Comparison of ENCODE assay signal across 29 cellular contexts in the genomic region with DNA sequence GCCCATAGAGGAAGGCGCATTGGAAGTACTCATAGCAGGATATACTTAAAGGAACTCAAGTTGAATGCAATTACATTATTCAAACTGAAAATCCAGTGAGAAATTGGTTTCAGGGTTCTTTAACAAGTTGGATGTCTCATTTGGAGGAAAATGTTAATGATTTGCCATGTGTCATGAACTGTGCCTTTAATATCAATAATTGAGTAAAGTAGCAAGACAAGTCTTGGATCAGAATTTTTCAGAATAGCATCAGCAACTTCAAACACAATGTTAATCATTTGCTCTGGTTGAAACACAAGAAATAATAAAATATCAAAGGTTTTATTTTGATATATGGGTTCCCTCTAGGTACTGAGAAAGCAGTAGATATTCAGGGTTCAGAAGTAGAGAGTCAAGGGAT. TPM values are rescaled to one million over a fixed set of nuclear protein-coding genes. Genes with fewer than 3 reads are reported as not detected.
"Had no signal": no experiment of that assay in that cellular context is flagged by ENCODE, and none has a peak within 500 bp of the region (broad histone marks: within the 10 kb centered on the region; RNA-seq: fewer than 3 reads in every experiment).

No MANE protein-coding gene starts in this region.

- H3K4me3 Mint-ChIP-seq: immature natural killer cell; naive thymus-derived CD8-positive, alpha-beta T cell; nephron progenitor cell; neural progenitor cell; stimulated activated effector memory CD8-positive, alpha-beta T cell treated with anti-CD3 and anti-CD28 coated beads, Interleukin-12 subunit alpha, Interleukin-12 subunit beta, amount 100 ng/mL, for 72 hours; stimulated activated naive CD8-positive, alpha-beta T cell treated with anti-CD3 and anti-CD28 coated beads, Interleukin-15, Interleukin-2, amounts not matched to agents 100 ng/mL and 50 ng/mL, for 24 hours had no signal

- H3K4me3 ChIP-seq: heart left ventricle, lower lobe of right lung, neural progenitor cell, psoas muscle, sigmoid colon, spleen, transverse colon, upper lobe of right lung had no signal

- H3K27ac Mint-ChIP-seq: immature natural killer cell; naive thymus-derived CD8-positive, alpha-beta T cell; nephron progenitor cell; neural progenitor cell; stimulated activated effector memory CD8-positive, alpha-beta T cell treated with anti-CD3 and anti-CD28 coated beads, Interleukin-12 subunit alpha, Interleukin-12 subunit beta, amount 100 ng/mL, for 72 hours; stimulated activated naive CD8-positive, alpha-beta T cell treated with anti-CD3 and anti-CD28 coated beads, Interleukin-15, Interleukin-2, amounts not matched to agents 100 ng/mL and 50 ng/mL, for 24 hours had no signal

- H3K27ac ChIP-seq: heart left ventricle, lower lobe of right lung, neural progenitor cell, neutrophil, parathyroid adenoma, psoas muscle, sigmoid colon, spleen, transverse colon, upper lobe of right lung had no signal

- H3K9me3 ChIP-seq: heart left ventricle, lower lobe of right lung, neutrophil, psoas muscle, sigmoid colon, spleen, transverse colon, upper lobe of right lung had no signal

- H3K36me3 Mint-ChIP-seq: immature natural killer cell; naive thymus-derived CD8-positive, alpha-beta T cell; neural progenitor cell; stimulated activated effector memory CD8-positive, alpha-beta T cell treated with anti-CD3 and anti-CD28 coated beads, Interleukin-12 subunit alpha, Interleukin-12 subunit beta, amount 100 ng/mL, for 72 hours had no signal

- ATAC-seq: heart left ventricle; left ventricle myocardium superior; lower lobe of right lung; naive thymus-derived CD8-positive, alpha-beta T cell; psoas muscle; right cardiac atrium; stimulated activated effector memory CD8-positive, alpha-beta T cell treated with anti-CD3 and anti-CD28 coated beads, Interleukin-12 subunit alpha, Interleukin-12 subunit beta, amount 100 ng/mL, for 72 hours; upper lobe of right lung had no signal

- H3K27me3 ChIP-seq: neural progenitor cell, neutrophil, sigmoid colon, spleen, transverse colon, upper lobe of right lung had no signal

- H3K9me3 Mint-ChIP-seq: immature natural killer cell; naive thymus-derived CD8-positive, alpha-beta T cell; nephron progenitor cell; neural progenitor cell; stimulated activated effector memory CD8-positive, alpha-beta T cell treated with anti-CD3 and anti-CD28 coated beads, Interleukin-12 subunit alpha, Interleukin-12 subunit beta, amount 100 ng/mL, for 72 hours; stimulated activated naive CD8-positive, alpha-beta T cell treated with anti-CD3 and anti-CD28 coated beads, Interleukin-15, Interleukin-2, amounts not matched to agents 100 ng/mL and 50 ng/mL, for 24 hours had no signal

- H2AFZ ChIP-seq: neural progenitor cell, parathyroid adenoma had no signal

- H3K4me1 ChIP-seq: lower lobe of right lung, parathyroid adenoma, psoas muscle, spleen, transverse colon, upper lobe of right lung had no signal

- DNase-seq: glutamatergic neuron; heart left ventricle; hypothalamus; immature natural killer cell; kidney; left ventricle myocardium superior; lower lobe of right lung; mammary epithelial cell; mesenchymal stem cell; naive thymus-derived CD8-positive, alpha-beta T cell; nephron progenitor cell; occipital lobe; psoas muscle; sigmoid colon; small intestine; spleen; stimulated activated CD4-positive, alpha-beta T cell treated with anti-CD3 and anti-CD28 coated beads, Interleukin-4, amount 100 ng/mL, for 24 hours; stimulated activated naive CD4-positive, alpha-beta T cell; transverse colon; upper lobe of right lung had no signal

- H3K9ac ChIP-seq: neural progenitor cell, parathyroid adenoma had no signal

- H3K4me1 Mint-ChIP-seq: immature natural killer cell; naive thymus-derived CD8-positive, alpha-beta T cell; stimulated activated effector memory CD8-positive, alpha-beta T cell treated with anti-CD3 and anti-CD28 coated beads, Interleukin-12 subunit alpha, Interleukin-12 subunit beta, amount 100 ng/mL, for 72 hours had no signal

- H3K79me2 ChIP-seq: parathyroid adenoma had no signal

- H3K4me2 ChIP-seq: neural progenitor cell had no signal

- FAIRE-seq: islet of Langerhans, kidney, small intestine, urothelium cell line had no signal

- H3K36me3 ChIP-seq: heart left ventricle, lower lobe of right lung, neural progenitor cell, neutrophil, sigmoid colon, spleen, transverse colon, upper lobe of right lung had no signal

RNA-seq across cellular contexts. Expression of gene POU6F2, which starts 24.5 kb away (rescaled TPM):
- total RNA-seq: left ventricle myocardium superior; lower lobe of right lung; naive thymus-derived CD8-positive, alpha-beta T cell; psoas muscle; sigmoid colon; subcutaneous adipose tissue had no signal
- polyA plus RNA-seq: immature natural killer cell; mammary epithelial cell; naive thymus-derived CD8-positive, alpha-beta T cell; small intestine had no signal
